ENCODE assay signal across 8 cellular contexts in genomic region chr22:30634477-30635233, GRCh38. TPM values are rescaled to one million over a fixed set of nuclear protein-coding genes. Genes with fewer than 3 reads are reported as not detected.
DNase-seq lines count a peak whose midpoint lies in the region; ATAC-seq, FAIRE-seq and TF ChIP-seq lines count a peak whose summit lies in the region.

No MANE protein-coding gene starts in this region.

- peak; percentile 55 for ATAC-seq in HG02763 (IDR thresholded peaks at IDR 0.05; ENCODE audit: unreplicated experiment)
- peak; percentile 75 to 89 for ATAC-seq in right cardiac atrium

- H3K4me1 Mint-ChIP-seq in T-helper 1 cell treated with Interleukin-12 subunit alpha and Interleukin-12 subunit beta and Interleukin-4 antibody, amounts not matched to agents 30 μg/mL and 1 μg/mL, for 36 hours (ENCODE audit: low read depth) = peaks cover 24% of the 10 kb centered on the region

- peaks cover 8% of the 10 kb centered on the region for H3K36me3 Mint-ChIP-seq in T-helper 1 cell treated with Interleukin-12 subunit alpha and Interleukin-12 subunit beta and Interleukin-4 antibody, amounts not matched to agents 30 μg/mL and 1 μg/mL, for 36 hours (ENCODE audit: low read depth)

- H3K4me1 ChIP-seq in right cardiac atrium (ENCODE audit: control insufficient read depth, insufficient read depth, low read length) = peaks cover 12% of the 10 kb centered on the region

- intact Hi-C loops in right cardiac atrium (cut with DNase I) = loop anchor here (2.0 to 10.0 kb wide), 6 partner anchors 118 to 290 kb away; no protein-coding TSS in a partner anchor

- H3K27ac ChIP-seq in right cardiac atrium (ENCODE audit: low read length) = peak overlapping the region; percentile 88

- no peaks in the 10 kb centered on the region for H3K9me3 ChIP-seq in right cardiac atrium (ENCODE audit: control insufficient read depth, low read length)

- no peaks in the 10 kb centered on the region for H3K27me3 Mint-ChIP-seq in T-helper 1 cell treated with Interleukin-12 subunit alpha and Interleukin-12 subunit beta and Interleukin-4 antibody, amounts not matched to agents 30 μg/mL and 1 μg/mL, for 36 hours (ENCODE audit: low read depth)

- no peaks in the 10 kb centered on the region for H3K27me3 ChIP-seq in right cardiac atrium (ENCODE audit: control insufficient read depth, insufficient read depth)

- peak overlapping the region; percentile 92 for H3K27ac Mint-ChIP-seq in T-helper 1 cell treated with Interleukin-12 subunit alpha and Interleukin-12 subunit beta and Interleukin-4 antibody, amounts not matched to agents 30 μg/mL and 1 μg/mL, for 36 hours

- WGBS in right cardiac atrium = 12% methylated on average over 29 of the region's 29 CpGs

- no peaks in the 10 kb centered on the region for H3K9me3 Mint-ChIP-seq in T-helper 1 cell treated with Interleukin-12 subunit alpha and Interleukin-12 subunit beta and Interleukin-4 antibody, amounts not matched to agents 30 μg/mL and 1 μg/mL, for 36 hours

- H3K4me3 ChIP-seq in GM12875 (ENCODE audit: low read depth, low read length) (peak overlapping the region; percentile 66), right cardiac atrium (ENCODE audit: low read length) (peak overlapping the region; percentile 29)

- DNase-seq in NCI-H1436 treated with DMSO at 0.1 percent for 48 hours (lab: John Stamatoyannopoulos, UW) = peak; percentile 28
- DNase-seq in amygdala (lab: John Stamatoyannopoulos, UW) = peak; percentile 31 to 92 (median 77)
- DNase-seq in right cardiac atrium = peak; percentile 87 to 93 (median 92)
- peak; percentile 60 for DNase-seq in pulmonary artery endothelial cell (ENCODE audit: low read depth, low spot score)
- DNase-seq in urothelium cell line (ENCODE audit: low spot score) = peak; percentile 92

- FAIRE-seq in urothelium cell line (lab: Jason Lieb, UNC) = peak; percentile 62

- H3K4me3 Mint-ChIP-seq in T-helper 1 cell treated with Interleukin-12 subunit alpha and Interleukin-12 subunit beta and Interleukin-4 antibody, amounts not matched to agents 30 μg/mL and 1 μg/mL, for 36 hours = peak overlapping the region; percentile 83

- TF ChIP-seq CTCF in GM12875 (IDR thresholded peaks at IDR 0.05; ENCODE audit: borderline replicate concordance, insufficient read depth, low read depth, low read length) = peak; percentile 90

RNA-seq across cellular contexts. Expression of gene SLC35E4, which starts 0.9 kb away (rescaled TPM):
- 1 to 10 TPM; 2.5 to 4.0 (median 2.9) TPM for total RNA-seq in right cardiac atrium
- polyA plus RNA-seq in right cardiac atrium = 2.9 TPM
- 26.5 and 29.7 TPM in 2 replicates for total RNA-seq in pulmonary artery endothelial cell

RNA-seq across cellular contexts. Expression of gene TCN2, which starts 27.7 kb away (rescaled TPM):
- 10 to 100 TPM; 10.9 to 33.4 (median 25.5) TPM for total RNA-seq in right cardiac atrium
- 14.3 TPM for polyA plus RNA-seq in right cardiac atrium
- 61.3 and 68.3 TPM in 2 replicates for total RNA-seq in pulmonary artery endothelial cell

RNA-seq across cellular contexts. Expression of gene DUSP18, which starts 33.0 kb away (rescaled TPM):
- 1 to 10 TPM; 2.5 to 4.4 (median 3.5) TPM for total RNA-seq in right cardiac atrium
- 2.1 TPM for polyA plus RNA-seq in right cardiac atrium
- total RNA-seq in pulmonary artery endothelial cell = 10.6 and 19.8 TPM in 2 replicates

RNA-seq across cellular contexts. Expression of gene PES1, which starts 42.9 kb away (rescaled TPM):
- total RNA-seq in right cardiac atrium = 10 to 100 TPM; 23.7 to 31.9 (median 23.8) TPM
- 20.1 TPM for polyA plus RNA-seq in right cardiac atrium
- total RNA-seq in pulmonary artery endothelial cell = 115 and 119 TPM in 2 replicates

Comparison
In these comparisons a context has a peak if more than half of its experiments do, and no peak if none do; other contexts are left out.
1. Peak in every context shown above with its lines: DNase-seq, ATAC-seq, H3K4me3 ChIP-seq and H3K27ac ChIP-seq.
2. DNase-seq: peak in every context shown above with its lines; median percentile 92 in right cardiac atrium; 92 in urothelium cell line; 77 in amygdala; 60 in pulmonary artery endothelial cell; 28 in NCI-H1436 treated with DMSO at 0.1 percent for 48 hours.